In genomic region chr10:102641880-102642552, GRCh38 we compare ENCODE assay signal across 8 cellular contexts. TPM values are rescaled to one million over a fixed set of nuclear protein-coding genes. Genes with fewer than 3 reads are reported as not detected.
DNase-seq lines count a peak whose midpoint lies in the region; ATAC-seq and TF ChIP-seq lines count a peak whose summit lies in the region.

No MANE protein-coding gene starts in this region.

- H3K9me3 Mint-ChIP-seq in activated naive CD8-positive, alpha-beta T cell treated with anti-CD3 and anti-CD28 coated beads, Interleukin-2, amount 50 U/mL, for 24 hours, result no peaks in the 10 kb centered on the region

- H3K4me1 ChIP-seq in ovary (ENCODE audit: insufficient read depth), result peaks cover 2% of the 10 kb centered on the region
- peaks cover 7 to 11% of the 10 kb centered on the region in 2 donors for H3K4me1 ChIP-seq in thyroid gland

- intact Hi-C loops in Right ventricle myocardium superior (cut with DNase I), result loop anchor here (2.0 kb wide), 1 partner anchor 139 kb away; the partner anchor contains the start of genes ACTR1A and SUFU
- intact Hi-C loops in ovary (cut with DNase I), result loop anchor here in 1 of 4 donors (10.0 kb wide), 1 partner anchor 73 kb away; the partner anchor contains the start of genes ARL3 and SFXN2
- intact Hi-C loops in thyroid gland (cut with DNase I), result no loop called here

- peaks cover 11% of the 10 kb centered on the region; the same call in 1 of the 2 replicates for H3K79me2 ChIP-seq in SU-DHL-6 (ENCODE audit: insufficient read depth, low read length)

- H3K4me3 Mint-ChIP-seq in activated naive CD8-positive, alpha-beta T cell treated with anti-CD3 and anti-CD28 coated beads, Interleukin-2, amount 50 U/mL, for 24 hours, result peak overlapping the region; percentile 85

- ATAC-seq in HG02642 (IDR thresholded peaks at IDR 0.05; ENCODE audit: poor library complexity, unreplicated experiment) (peak; percentile 57), Right ventricle myocardium superior (ENCODE audit: poor library complexity) (peak; percentile 70)
- ATAC-seq in activated naive CD8-positive, alpha-beta T cell treated with anti-CD3 and anti-CD28 coated beads, Interleukin-2, amount 50 U/mL, for 24 hours, result peak; percentile 65

- no peaks in the 10 kb centered on the region for H3K27me3 ChIP-seq in SU-DHL-6 (ENCODE audit: low read length)
- H3K27me3 ChIP-seq in ovary, result no peaks in the 10 kb centered on the region
- no peaks in the 10 kb centered on the region for H3K27me3 ChIP-seq in thyroid gland

- TF ChIP-seq POLR2A in ovary (IDR thresholded peaks at IDR 0.05) (peak; percentile 94), thyroid gland (IDR thresholded peaks at IDR 0.05) (peak; percentile 44 to 88)

- 0 to 1% (median 0%) methylated on average over 37 to 49 of the region's 49 CpGs for WGBS in ovary, 3 donors
- 0 to 1% methylated on average over 10 to 36 of the region's 49 CpGs for WGBS in thyroid gland, 2 donors

- H3K4me3 ChIP-seq in SU-DHL-6 (ENCODE audit: insufficient read depth, low read length, poor library complexity, severe bottlenecking), result peak overlapping the region; percentile 76
- peak overlapping the region; percentile 69 for H3K4me3 ChIP-seq in ovary
- H3K4me3 ChIP-seq in thyroid gland (replicated peaks in 1 of 3), result peak overlapping the region; percentile 53 to 98 (median 84)

- TF ChIP-seq CTCF in GM10266 (IDR thresholded peaks at IDR 0.05; ENCODE audit: control insufficient read depth, insufficient read depth, low read depth, missing control alignments), result no peak
- TF ChIP-seq CTCF in SU-DHL-6 (IDR thresholded peaks at IDR 0.05; ENCODE audit: insufficient read depth, low read length, poor library complexity, severe bottlenecking), result no peak
- TF ChIP-seq CTCF in ovary (IDR thresholded peaks at IDR 0.05), result peak in 1 of 3 donors; percentile 11
- TF ChIP-seq CTCF in thyroid gland (IDR thresholded peaks at IDR 0.05), result no peak

- no peak for TF ChIP-seq EP300 in ovary (IDR thresholded peaks at IDR 0.05)

- H3K9ac ChIP-seq in SU-DHL-6 (ENCODE audit: low read length), result peak overlapping the region; percentile 84

- peak overlapping the region; percentile 73 for H3K4me2 ChIP-seq in SU-DHL-6 (ENCODE audit: low read depth, low read length, poor library complexity, severe bottlenecking)

- peak overlapping the region; percentile 90 for H3K27ac Mint-ChIP-seq in activated naive CD8-positive, alpha-beta T cell treated with anti-CD3 and anti-CD28 coated beads, Interleukin-2, amount 50 U/mL, for 24 hours

- H2AFZ ChIP-seq in SU-DHL-6 (ENCODE audit: low read depth, low read length, severe bottlenecking), result peak overlapping the region; percentile 96

- no peaks in the 10 kb centered on the region for H3K9me2 ChIP-seq in SU-DHL-6 (replicated peaks; ENCODE audit: insufficient read depth, low read length)

- peaks cover 28% of the 10 kb centered on the region for H3F3A ChIP-seq in SU-DHL-6 (ENCODE audit: insufficient read depth)

- peaks cover 20% of the 10 kb centered on the region for H3K4me1 Mint-ChIP-seq in activated naive CD8-positive, alpha-beta T cell treated with anti-CD3 and anti-CD28 coated beads, Interleukin-2, amount 50 U/mL, for 24 hours

- H3K36me3 Mint-ChIP-seq in activated naive CD8-positive, alpha-beta T cell treated with anti-CD3 and anti-CD28 coated beads, Interleukin-2, amount 50 U/mL, for 24 hours (ENCODE audit: low read depth), result peaks cover 19% of the 10 kb centered on the region

- H3K9me3 ChIP-seq in SU-DHL-6 (ENCODE audit: insufficient read depth, low read length) (peaks cover 6% of the 10 kb centered on the region; the same call in 1 of the 2 replicates), ovary (no peaks in the 10 kb centered on the region), thyroid gland (no peaks in the 10 kb centered on the region)

- no peaks in the 10 kb centered on the region for H4K20me1 ChIP-seq in SU-DHL-6 (ENCODE audit: low read depth, low read length)

- H3K27ac ChIP-seq in SU-DHL-6 (ENCODE audit: low read depth, low read length) (peak overlapping the region; percentile 87), ovary (peak overlapping the region; percentile 91 to 98), thyroid gland (peak overlapping the region; percentile 96 to 100 (median 100))

- peak; percentile 97 for DNase-seq in GM10266 (ENCODE audit: extremely low spot score)
- peak; percentile 89 to 96 (median 89) for DNase-seq in NCI-H1417 (lab: John Stamatoyannopoulos, UW)
- peak; percentile 98 for DNase-seq in activated naive CD8-positive, alpha-beta T cell treated with anti-CD3 and anti-CD28 coated beads, Interleukin-2, amount 50 U/mL, for 24 hours
- DNase-seq in Right ventricle myocardium superior, result peak; percentile 99
- DNase-seq in ovary, result peak; percentile 99
- DNase-seq in thyroid gland, result peak; percentile 99

- H3K36me3 ChIP-seq in SU-DHL-6 (ENCODE audit: low read length), result no peaks in the 10 kb centered on the region
- no peaks in the 10 kb centered on the region for H3K36me3 ChIP-seq in ovary
- no peaks in the 10 kb centered on the region for H3K36me3 ChIP-seq in thyroid gland

- no peaks in the 10 kb centered on the region for H3K27me3 Mint-ChIP-seq in activated naive CD8-positive, alpha-beta T cell treated with anti-CD3 and anti-CD28 coated beads, Interleukin-2, amount 50 U/mL, for 24 hours

RNA-seq across cellular contexts. Expression of gene TRIM8, which starts 2.3 kb away (rescaled TPM):
- total RNA-seq in Right ventricle myocardium superior (103 TPM), ovary (100 to 1,000 TPM in 2 of 7 donors, 10 to 100 TPM in 5; 48.5 to 120 (median 91.7) TPM), thyroid gland (100 to 1,000 TPM; 138 to 187 (median 162) TPM)
- 10 to 100 TPM; 74.7 to 84.3 TPM for polyA plus RNA-seq in ovary

Comparison
In these comparisons a context has a peak if more than half of its experiments do, and no peak if none do; other contexts are left out.
1. Peak in every context shown above with its lines: DNase-seq, ATAC-seq, H3K4me3 ChIP-seq and H3K27ac ChIP-seq.